16 cellular contexts compared by ENCODE assay signal in genomic region chr4:62410371-62411003, GRCh38.
"Had no signal": no experiment of that assay in that cellular context is flagged by ENCODE, and none has a peak within 500 bp of the region (broad histone marks: within the 10 kb centered on the region; RNA-seq: fewer than 3 reads in every experiment).

No MANE protein-coding gene starts in this region.

- DNase-seq: activated CD4-positive, alpha-beta memory T cell treated with anti-CD3 and anti-CD28 coated beads, Interleukin-2, amount 10 ng/mL, durations not matched to agents 7 days and 5 days; activated CD4-positive, alpha-beta T cell treated with anti-CD3 and anti-CD28 coated beads, Interleukin-2, amount 10 ng/mL, durations not matched to agents 24 days and 14 days; activated effector memory CD4-positive, alpha-beta T cell treated with Interleukin-2 at 50 U/mL for 16 hours; activated naive CD4-positive, alpha-beta T cell treated with anti-CD3 and anti-CD28 coated beads for 36 hours; activated naive CD8-positive, alpha-beta T cell treated with anti-CD3 and anti-CD28 coated beads, Interleukin-2, amount 10 ng/mL, durations not matched to agents 7 days and 5 days; activated T-cell treated with anti-CD3 and anti-CD28 coated beads, Interleukin-2, amount 50 U/mL, for 72 hours; amniotic stem cell; kidney; nucleus accumbens; stimulated activated CD4-positive, alpha-beta T cell treated with anti-CD3 and anti-CD28 coated beads, Interleukin-4, amount 100 ng/mL, for 24 hours; stimulated activated naive CD8-positive, alpha-beta T cell treated with anti-CD3 and anti-CD28 coated beads, Interleukin-15, Interleukin-2, amounts not matched to agents 100 U/mL and 50 U/mL, for 24 hours had no signal

- FAIRE-seq: bronchial epithelial cell, kidney had no signal

- ATAC-seq: activated CD4-positive, CD25-positive, alpha-beta regulatory T cell treated with anti-CD3 and anti-CD28 coated beads, Interleukin-2, amount 50 U/mL, for 24 hours; activated T-cell treated with anti-CD3 and anti-CD28 coated beads, Interleukin-2, amount 50 U/mL, for 72 hours; left lobe of liver; stimulated activated naive CD8-positive, alpha-beta T cell treated with anti-CD3 and anti-CD28 coated beads, Interleukin-15, Interleukin-2, amounts not matched to agents 100 U/mL and 50 U/mL, for 24 hours had no signal

- H3K27ac ChIP-seq: epithelial cell of prostate, VCaP had no signal
